ENCODE assay signal across 11 cellular contexts in the genomic region with DNA sequence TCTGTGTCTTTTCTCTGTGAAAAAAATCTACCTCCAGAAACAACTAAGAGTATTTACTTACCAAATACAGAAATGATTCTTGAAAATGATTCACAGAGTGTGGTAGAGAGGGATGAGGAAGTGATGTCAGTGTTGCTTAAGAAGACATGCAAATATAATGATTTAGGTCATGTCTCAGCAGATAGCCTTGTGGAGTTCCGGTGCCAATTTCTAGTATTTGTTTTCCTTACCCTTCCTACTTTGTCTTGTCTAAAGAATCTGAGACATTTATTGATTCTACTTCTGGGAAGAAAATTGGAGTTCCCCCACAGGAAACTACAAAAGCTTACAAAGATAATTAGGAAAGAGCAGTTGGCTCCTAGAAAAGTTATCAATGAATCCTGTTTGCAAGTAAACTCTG.
DNase-seq lines count a peak whose midpoint lies in the region; ATAC-seq, FAIRE-seq and TF ChIP-seq lines count a peak whose summit lies in the region.
"Had no signal": no experiment of that assay in that cellular context is flagged by ENCODE, and none has a peak within 500 bp of the region (broad histone marks: within the 10 kb centered on the region; RNA-seq: fewer than 3 reads in every experiment).

No MANE protein-coding gene starts in this region.

- peak; percentile 84 for DNase-seq in AG10803 (ENCODE audit: low read depth)
- DNase-seq in SKM-1 (lab: John Stamatoyannopoulos, UW; ENCODE audit: unreplicated experiment), result peak; percentile 9
- peak; percentile 92 for DNase-seq in kidney epithelial cell (ENCODE audit: low read depth)
- no peak for DNase-seq in endodermal cell
- DNase-seq in GM12892 (ENCODE audit: insufficient read length), result no peak
- no peak for DNase-seq in activated CD4-positive, alpha-beta T cell treated with anti-CD3 and anti-CD28 coated beads for 48 hours
- DNase-seq in occipital lobe (lab: John Stamatoyannopoulos, UW), result no peak
- DNase-seq: activated CD8-positive, alpha-beta memory T cell treated with anti-CD3 and anti-CD28 coated beads, Interleukin-2, amount 50 U/mL, for 48 hours; DMS153; NCI-H524 treated with DMSO at 0.1 percent for 48 hours had no signal

- ATAC-seq in HG03159 (IDR thresholded peaks at IDR 0.05; ENCODE audit: unreplicated experiment), result peak; percentile 73

- FAIRE-seq in GM12892 (lab: Jason Lieb, UNC), result no peak

- TF ChIP-seq POLR2A in GM12892 (IDR thresholded peaks at IDR 0.05; ENCODE audit: low read depth, low read length), result no peak

- H3K4me1 ChIP-seq in endodermal cell (ENCODE audit: control insufficient read depth, insufficient read depth, low read length), result peaks cover 14% of the 10 kb centered on the region

- no peak overlapping the region for H3K4me3 Mint-ChIP-seq in endodermal cell

- 94 to 100% methylated on average over 1 of the region's 1 CpG for WGBS in endodermal cell (ENCODE audit: insufficient coverage in 1 of 2, insufficient read length in 1 of 2), 2 experiments

- no peak overlapping the region for H3K27ac ChIP-seq in endodermal cell (ENCODE audit: low read depth, low read length)

- TF ChIP-seq CTCF in AG10803 (conservative IDR thresholded peaks at IDR 0.05; ENCODE audit: low read length), result no peak
- no peak for TF ChIP-seq CTCF in kidney epithelial cell (IDR thresholded peaks at IDR 0.05; ENCODE audit: insufficient read depth, low read length, poor library complexity, severe bottlenecking)
- TF ChIP-seq CTCF in endodermal cell (conservative IDR thresholded peaks at IDR 0.05), result no peak

- peaks cover 38% of the 10 kb centered on the region for H3K4me1 Mint-ChIP-seq in endodermal cell

- no peak overlapping the region for H3K9ac ChIP-seq in endodermal cell (ENCODE audit: extremely low read depth, low read length, poor library complexity, severe bottlenecking)

- H3K36me3 ChIP-seq in kidney epithelial cell (ENCODE audit: control insufficient read depth, insufficient read depth, low read length) (no peaks in the 10 kb centered on the region), endodermal cell (ENCODE audit: control insufficient read depth, insufficient read depth, low read length) (no peaks in the 10 kb centered on the region)

- H3K27me3 Mint-ChIP-seq in endodermal cell (ENCODE audit: insufficient read depth), result no peaks in the 10 kb centered on the region

- H3K27ac Mint-ChIP-seq in endodermal cell, result no peak overlapping the region

- peaks cover 5% of the 10 kb centered on the region for H3K36me3 Mint-ChIP-seq in endodermal cell (ENCODE audit: low read depth)

- no peaks in the 10 kb centered on the region for H3K9me3 Mint-ChIP-seq in endodermal cell

- H3K27me3 ChIP-seq in kidney epithelial cell (ENCODE audit: control insufficient read depth, insufficient read depth, low read length) (no peaks in the 10 kb centered on the region), endodermal cell (ENCODE audit: control insufficient read depth, insufficient read depth, low read length, poor library complexity, severe bottlenecking) (no peaks in the 10 kb centered on the region)

- no peaks in the 10 kb centered on the region for H3K9me3 ChIP-seq in endodermal cell (ENCODE audit: control insufficient read depth, low read length)

- H3K4me3 ChIP-seq in AG10803 (ENCODE audit: low read length), result no peak overlapping the region
- H3K4me3 ChIP-seq in kidney epithelial cell (ENCODE audit: low read depth, low read length), result no peak overlapping the region
- H3K4me3 ChIP-seq in endodermal cell (ENCODE audit: low read length), result no peak overlapping the region

Comparison
In these comparisons a context has a peak if more than half of its experiments do, and no peak if none do; other contexts are left out.
1. DNase-seq: peak in AG10803 (single experiment), SKM-1 (single experiment) and kidney epithelial cell (single experiment); none in endodermal cell (single experiment), GM12892 (single experiment), activated CD4-positive, alpha-beta T cell treated with anti-CD3 and anti-CD28 coated beads for 48 hours (single experiment) and occipital lobe (single experiment).